Comparison of ENCODE assay signal across 6 cellular contexts in the genomic region with DNA sequence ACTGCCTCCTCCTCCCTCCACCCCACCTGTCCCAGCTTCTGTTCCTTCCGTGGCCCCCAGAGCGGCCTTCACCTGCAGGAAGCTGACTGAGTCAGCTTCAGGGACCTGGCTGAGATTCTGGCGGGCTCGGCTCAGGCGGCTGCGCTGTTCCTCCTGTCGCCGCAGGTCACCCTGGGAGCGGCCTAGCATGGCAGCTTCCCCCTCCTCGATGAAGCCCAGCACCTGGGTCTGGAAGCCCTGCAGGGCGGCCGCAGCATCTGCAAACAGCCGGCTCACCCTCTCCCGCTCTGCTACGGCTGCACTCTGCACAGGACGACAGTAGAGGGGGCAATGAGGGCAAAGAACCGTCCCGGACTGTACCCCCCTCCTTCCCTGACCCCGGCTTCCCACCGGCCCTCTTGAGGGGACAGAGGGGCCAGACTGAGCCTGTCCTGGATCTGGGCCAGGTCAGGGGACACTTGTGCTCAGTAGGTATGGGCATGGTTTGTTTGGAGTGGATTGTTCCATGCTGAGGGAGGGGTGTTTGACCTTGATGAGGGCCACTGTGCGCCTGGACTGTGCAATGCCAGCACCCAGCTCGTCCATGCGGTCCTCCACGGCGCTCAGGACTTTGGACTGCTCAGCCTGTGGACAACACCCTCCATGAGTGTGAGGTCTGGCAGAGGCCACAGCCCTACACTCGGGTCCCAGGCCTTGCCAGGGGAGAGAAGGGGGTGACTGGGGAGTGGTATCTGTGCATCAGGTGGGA. TPM values are rescaled to one million over a fixed set of nuclear protein-coding genes. Genes with fewer than 3 reads are reported as not detected.
DNase-seq lines count a peak whose midpoint lies in the region; ATAC-seq and TF ChIP-seq lines count a peak whose summit lies in the region.

No MANE protein-coding gene starts in this region.

- no peaks in the 10 kb centered on the region for H3K27me3 Mint-ChIP-seq in activated CD4-positive, alpha-beta T cell treated with anti-CD3 and anti-CD28 coated beads, Interleukin-2, amount 10 ng/mL, durations not matched to agents 7 days and 5 days

- peak overlapping the region; percentile 99 for H3K27ac Mint-ChIP-seq in activated CD4-positive, alpha-beta T cell treated with anti-CD3 and anti-CD28 coated beads, Interleukin-2, amount 10 ng/mL, durations not matched to agents 7 days and 5 days

- peaks cover 50% of the 10 kb centered on the region for H3K4me1 Mint-ChIP-seq in activated CD4-positive, alpha-beta T cell treated with anti-CD3 and anti-CD28 coated beads, Interleukin-2, amount 10 ng/mL, durations not matched to agents 7 days and 5 days

- ATAC-seq in HCT116 (peak; percentile 55), GM21529 (IDR thresholded peaks at IDR 0.05; ENCODE audit: unreplicated experiment) (no peak)

- RAD21 ChIA-PET in HCT116 (lab: Charles Lee; ENCODE audit: low non-redundant PET in 1 of 2, low total read pairs in 2 of 2, uncharacterized antibody in 2 of 2, unreplicated experiment in 2 of 2) = interaction anchor here (1.0 to 1.5 kb wide), 3 partner anchors 15 to 21 kb away, joined by 5 to 6 read pairs (median 5); partner anchors contain the start of gene WBP2 (in 2 of the 2)

- H3K4me3 Mint-ChIP-seq in activated CD4-positive, alpha-beta T cell treated with anti-CD3 and anti-CD28 coated beads, Interleukin-2, amount 10 ng/mL, durations not matched to agents 7 days and 5 days = peak overlapping the region; percentile 99

- no peak for TF ChIP-seq RAD21 in HCT116 (IDR thresholded peaks at IDR 0.05; ENCODE audit: low read depth)

- H3K27ac ChIP-seq in HCT116 (ENCODE audit: low read depth, low read length) = peak overlapping the region; percentile 99

- no peaks in the 10 kb centered on the region for H3K27me3 ChIP-seq in HCT116 (ENCODE audit: insufficient read depth, low read length)

- H3K79me2 ChIP-seq in HCT116 (ENCODE audit: insufficient read depth, low read length) = peaks cover 27% of the 10 kb centered on the region

- H3K9me2 ChIP-seq in HCT116 (ENCODE audit: insufficient read depth) = no peaks in the 10 kb centered on the region

- BruUV-seq in HCT116 (replicated peaks; lab: Mats Ljungman, UMichigan) = no TSS peak

- no peaks in the 10 kb centered on the region for H4K20me1 ChIP-seq in HCT116 (ENCODE audit: insufficient read depth)

- H3K9me3 ChIP-seq in HCT116 (ENCODE audit: control insufficient read depth in 1 of 2, insufficient read depth in 1 of 2, low read depth in 1 of 2, low read length in 2 of 2) = no peaks in the 10 kb centered on the region

- H3K9me3 Mint-ChIP-seq in activated CD4-positive, alpha-beta T cell treated with anti-CD3 and anti-CD28 coated beads, Interleukin-2, amount 10 ng/mL, durations not matched to agents 7 days and 5 days = no peaks in the 10 kb centered on the region

- H3K9ac ChIP-seq in HCT116 (ENCODE audit: low read length) = peak overlapping the region; percentile 96

- peak overlapping the region; percentile 96 for H3K4me2 ChIP-seq in HCT116 (ENCODE audit: low read length)

- H3K4me3 ChIP-seq in HCT116 (replicated peaks in 1 of 2; ENCODE audit: low read depth in 1 of 2, low read length in 2 of 2) (peak overlapping the region; percentile 69 to 81), foreskin fibroblast (ENCODE audit: low read depth in 1 of 2, low read length in 2 of 2) (peak overlapping the region; percentile 62 to 78)

- POLR2A ChIA-PET in HCT116 (lab: Charles Lee) = interaction anchor here (0.7 to 3.2 kb wide), 21 partner anchors 9 to 193 kb away, joined by 3 to 27 read pairs (median 4); partner anchors contain the start of genes MRPL38, TRIM65, UNK and WBP2
- POLR2A ChIA-PET in activated CD4-positive, alpha-beta T cell treated with anti-CD3 and anti-CD28 coated beads, Interleukin-2, amount 10 ng/mL, durations not matched to agents 7 days and 5 days (lab: Charles Lee) = interaction anchor here (0.7 to 0.8 kb wide), 3 partner anchors 21 to 193 kb away, joined by 4 to 6 read pairs (median 4); partner anchors contain the start of gene WBP2

- DNase-seq in HCT116 (ENCODE audit: low read depth, low spot score) = peak; percentile 84
- DNase-seq in activated CD4-positive, alpha-beta T cell treated with anti-CD3 and anti-CD28 coated beads, Interleukin-2, amount 10 ng/mL, durations not matched to agents 7 days and 5 days = peak; percentile 86
- DNase-seq in foreskin fibroblast = no peak
- DNase-seq in stimulated activated CD4-positive, alpha-beta T cell treated with anti-CD3 and anti-CD28 coated beads, TNF-alpha, amount 100 ng/mL, for 1 hour (ENCODE audit: low read depth in 3 of 3, low spot score in 1 of 3) = peak; percentile 40 to 65 (median 58)
- DNase-seq in NCI-H82 treated with DMSO at 0.1 percent for 48 hours (lab: John Stamatoyannopoulos, UW; ENCODE audit: unreplicated experiment) = no peak

- peaks cover 18% of the 10 kb centered on the region for H3K36me3 Mint-ChIP-seq in activated CD4-positive, alpha-beta T cell treated with anti-CD3 and anti-CD28 coated beads, Interleukin-2, amount 10 ng/mL, durations not matched to agents 7 days and 5 days (ENCODE audit: low read depth)

- intact Hi-C loops in HCT116 (cut with micrococcal nuclease) = loop anchor here (5.0 kb wide), 1 partner anchor 99 kb away; a partner anchor contains a TSS

- peak; percentile 53 for TF ChIP-seq POLR2A in HCT116 (IDR thresholded peaks at IDR 0.05; ENCODE audit: borderline replicate concordance, extremely low read depth, insufficient read depth, insufficient read length)

- no peak overlapping the region for H2AFZ ChIP-seq in HCT116 (ENCODE audit: low read depth, low read length, poor library complexity, severe bottlenecking)

- peaks cover 58 to 75% of the 10 kb centered on the region in 2 experiments for H3K4me1 ChIP-seq in HCT116 (ENCODE audit: control insufficient read depth in 1 of 2, insufficient read depth in 2 of 2, low read length in 2 of 2)

- TF ChIP-seq CTCF in HCT116 (IDR thresholded peaks at IDR 0.05 in 2 of 3, conservative IDR thresholded peaks at IDR 0.05 in 1 of 3; ENCODE audit: borderline replicate concordance in 1 of 3, insufficient read depth in 1 of 3, low read depth in 2 of 3, low read length in 2 of 3) (peak in 2 of 3 experiments; percentile 34 to 36; a peak in 4 of 6 replicates), foreskin fibroblast (IDR thresholded peaks at IDR 0.05; ENCODE audit: low read depth, low read length) (no peak)

- H3K36me3 ChIP-seq in HCT116 (ENCODE audit: control insufficient read depth in 1 of 2, insufficient read depth in 2 of 2, low read length in 2 of 2) = peaks cover 0 to 4% of the 10 kb centered on the region in 2 experiments; a peak in 1 of 4 replicates

- CTCF ChIA-PET in HCT116 (lab: Charles Lee) = interaction anchor here (0.8 to 6.3 kb wide), 21 partner anchors 11 to 276 kb away, joined by 3 to 57 read pairs (median 4); partner anchors contain the start of genes FBF1, GALK1, MRPL38 and UNK
- CTCF ChIA-PET in activated CD4-positive, alpha-beta T cell treated with anti-CD3 and anti-CD28 coated beads, Interleukin-2, amount 10 ng/mL, durations not matched to agents 7 days and 5 days (lab: Charles Lee) = interaction anchor here (0.6 to 4.3 kb wide), 23 partner anchors 9 to 288 kb away, joined by 3 to 22 read pairs (median 4); partner anchors contain the start of genes GALK1, MRPL38, TRIM65 and WBP2

TF ChIP-seq in HCT116, 20 proteins besides CTCF, POLR2A, EP300 and RAD21:
- TF ChIP-seq TCF7L2 (IDR thresholded peaks at IDR 0.05; ENCODE audit: borderline replicate concordance, extremely low read depth, insufficient read depth, insufficient read length) (peak; percentile 69), ZFX (IDR thresholded peaks at IDR 0.05) (peak; percentile 68), EGR1 (IDR thresholded peaks at IDR 0.05; ENCODE audit: low read depth) (no peak), YY1 (IDR thresholded peaks at IDR 0.05; ENCODE audit: extremely low read depth, insufficient replicate concordance, low read depth, low read length) (peak; percentile 62), CEBPB (IDR thresholded peaks at IDR 0.05; ENCODE audit: low read depth) (no peak), ELF1 (IDR thresholded peaks at IDR 0.05; ENCODE audit: borderline replicate concordance, low read depth) (no peak), POLR2AphosphoS5 (IDR thresholded peaks at IDR 0.05; ENCODE audit: low read depth, low read length) (peak; percentile 68)
- TF ChIP-seq, protein P1, sequence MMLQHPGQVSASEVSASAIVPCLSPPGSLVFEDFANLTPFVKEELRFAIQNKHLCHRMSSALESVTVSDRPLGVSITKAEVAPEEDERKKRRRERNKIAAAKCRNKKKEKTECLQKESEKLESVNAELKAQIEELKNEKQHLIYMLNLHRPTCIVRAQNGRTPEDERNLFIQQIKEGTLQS (IDR thresholded peaks at IDR 0.05) = no peak

RNA-seq across cellular contexts. Expression of gene TRIM47, which starts 2.0 kb away (rescaled TPM):
- total RNA-seq in HCT116 (2021; ENCODE audit: unreplicated experiment) = 86.7 TPM
- 49.9 and 67.2 TPM in 2 replicates for polyA plus RNA-seq in HCT116 (2012)
- total RNA-seq in activated CD4-positive, alpha-beta T cell treated with anti-CD3 and anti-CD28 coated beads, Interleukin-2, amount 10 ng/mL, durations not matched to agents 7 days and 5 days = 10 to 100 TPM; 33.9 to 43.4 TPM

RNA-seq across cellular contexts. Expression of gene TRIM65, which starts 20.4 kb away (rescaled TPM):
- total RNA-seq in HCT116 (2021; ENCODE audit: unreplicated experiment) = 53.0 TPM
- polyA plus RNA-seq in HCT116 (2012) = 26.3 and 29.9 TPM in 2 replicates
- total RNA-seq in activated CD4-positive, alpha-beta T cell treated with anti-CD3 and anti-CD28 coated beads, Interleukin-2, amount 10 ng/mL, durations not matched to agents 7 days and 5 days = 10 to 100 TPM; 26.5 to 28.7 TPM

RNA-seq across cellular contexts. Expression of gene WBP2, which starts 21.2 kb away (rescaled TPM):
- 132 TPM for total RNA-seq in HCT116 (2021; ENCODE audit: unreplicated experiment)
- 184 and 186 TPM in 2 replicates for polyA plus RNA-seq in HCT116 (2012)
- 10 to 100 TPM; 76.8 to 83.5 TPM for total RNA-seq in activated CD4-positive, alpha-beta T cell treated with anti-CD3 and anti-CD28 coated beads, Interleukin-2, amount 10 ng/mL, durations not matched to agents 7 days and 5 days

RNA-seq across cellular contexts. Expression of gene MRPL38, which starts 28.3 kb away (rescaled TPM):
- 219 TPM for total RNA-seq in HCT116 (2021; ENCODE audit: unreplicated experiment)
- polyA plus RNA-seq in HCT116 (2012) = 114 and 130 TPM in 2 replicates
- total RNA-seq in activated CD4-positive, alpha-beta T cell treated with anti-CD3 and anti-CD28 coated beads, Interleukin-2, amount 10 ng/mL, durations not matched to agents 7 days and 5 days = 10 to 100 TPM; 95.9 to 97.5 TPM

RNA-seq across cellular contexts. Expression of gene UNC13D, which starts 32.2 kb away (rescaled TPM):
- 20.2 TPM for total RNA-seq in HCT116 (2021; ENCODE audit: unreplicated experiment)
- 20.3 and 22.7 TPM in 2 replicates for polyA plus RNA-seq in HCT116 (2012)
- 100 to 1,000 TPM; 161 to 182 TPM for total RNA-seq in activated CD4-positive, alpha-beta T cell treated with anti-CD3 and anti-CD28 coated beads, Interleukin-2, amount 10 ng/mL, durations not matched to agents 7 days and 5 days

Comparison
In these comparisons a context has a peak if more than half of its experiments do, and no peak if none do; other contexts are left out.
1. DNase-seq: peak in HCT116 (single experiment), activated CD4-positive, alpha-beta T cell treated with anti-CD3 and anti-CD28 coated beads, Interleukin-2, amount 10 ng/mL, durations not matched to agents 7 days and 5 days (single experiment) and stimulated activated CD4-positive, alpha-beta T cell treated with anti-CD3 and anti-CD28 coated beads, TNF-alpha, amount 100 ng/mL, for 1 hour (3 of 3); none in foreskin fibroblast (0 of 2) and NCI-H82 treated with DMSO at 0.1 percent for 48 hours (single experiment).